Comparison of ENCODE assay signal across 26 cellular contexts in genomic region chr11:122592641-122593040, GRCh38.
"Had no signal": no experiment of that assay in that cellular context is flagged by ENCODE, and none has a peak within 500 bp of the region (broad histone marks: within the 10 kb centered on the region; RNA-seq: fewer than 3 reads in every experiment).

No MANE protein-coding gene starts in this region.

- H3K79me2 ChIP-seq: hepatocyte had no signal

- H3K4me3 ChIP-seq: colonic mucosa, coronary artery, dorsolateral prefrontal cortex, esophagus muscularis mucosa, esophagus squamous epithelium, gastrocnemius medialis, gastroesophageal sphincter, heart left ventricle, heart right ventricle, hepatocyte had no signal

- H3K4me1 ChIP-seq: colonic mucosa, esophagus muscularis mucosa, esophagus squamous epithelium, foreskin keratinocyte, gastrocnemius medialis, gastroesophageal sphincter, heart left ventricle, heart right ventricle had no signal

- H3K27ac Mint-ChIP-seq: dendritic cell treated with granulocyte-macrophage colony-stimulating factor and Interleukin-4, amounts not matched to agents 40 ng/mL and 50 ng/mL, for 4 days; effector memory CD8-positive, alpha-beta T cell; endodermal cell had no signal

- H3K9me3 ChIP-seq: colonic mucosa, esophagus squamous epithelium, gastrocnemius medialis had no signal

- DNase-seq: colonic mucosa; cortex of kidney; dermis blood vessel endothelial cell; dorsolateral prefrontal cortex; effector CD4-positive, alpha-beta T cell; effector CD8-positive, alpha-beta T cell; effector memory CD4-positive, alpha-beta T cell; effector memory CD8-positive, alpha-beta T cell; endodermal cell; erythroblast; esophagus squamous epithelium; foreskin fibroblast; foreskin keratinocyte; foreskin melanocyte; gastrocnemius medialis; glutamatergic neuron; head of caudate nucleus; heart left ventricle; heart right ventricle had no signal

- H3K9me3 Mint-ChIP-seq: dendritic cell treated with granulocyte-macrophage colony-stimulating factor and Interleukin-4, amounts not matched to agents 40 ng/mL and 50 ng/mL, for 4 days; effector memory CD8-positive, alpha-beta T cell; endodermal cell had no signal

- H3K36me3 ChIP-seq: colonic mucosa, esophagus muscularis mucosa, esophagus squamous epithelium, gastrocnemius medialis, gastroesophageal sphincter, heart left ventricle, heart right ventricle had no signal

- H3K4me3 Mint-ChIP-seq: dendritic cell treated with granulocyte-macrophage colony-stimulating factor and Interleukin-4, amounts not matched to agents 40 ng/mL and 50 ng/mL, for 4 days; effector memory CD8-positive, alpha-beta T cell; endodermal cell had no signal

- ATAC-seq: effector memory CD8-positive, alpha-beta T cell; esophagus mucosa; foreskin keratinocyte; gastrocnemius medialis; gastroesophageal sphincter; heart left ventricle; heart right ventricle had no signal

- H3K27ac ChIP-seq: colonic mucosa, coronary artery, dorsolateral prefrontal cortex, epithelial cell of prostate, esophagus muscularis mucosa, esophagus squamous epithelium, foreskin keratinocyte, gastrocnemius medialis, gastroesophageal sphincter, heart left ventricle, heart right ventricle, hepatocyte had no signal

- H2AFZ ChIP-seq: hepatocyte had no signal

- H3K4me2 ChIP-seq: hepatocyte had no signal

- H3K27me3 ChIP-seq: colonic mucosa, hepatocyte had no signal
